1 cellular context compared by ENCODE assay signal in the genomic region with DNA sequence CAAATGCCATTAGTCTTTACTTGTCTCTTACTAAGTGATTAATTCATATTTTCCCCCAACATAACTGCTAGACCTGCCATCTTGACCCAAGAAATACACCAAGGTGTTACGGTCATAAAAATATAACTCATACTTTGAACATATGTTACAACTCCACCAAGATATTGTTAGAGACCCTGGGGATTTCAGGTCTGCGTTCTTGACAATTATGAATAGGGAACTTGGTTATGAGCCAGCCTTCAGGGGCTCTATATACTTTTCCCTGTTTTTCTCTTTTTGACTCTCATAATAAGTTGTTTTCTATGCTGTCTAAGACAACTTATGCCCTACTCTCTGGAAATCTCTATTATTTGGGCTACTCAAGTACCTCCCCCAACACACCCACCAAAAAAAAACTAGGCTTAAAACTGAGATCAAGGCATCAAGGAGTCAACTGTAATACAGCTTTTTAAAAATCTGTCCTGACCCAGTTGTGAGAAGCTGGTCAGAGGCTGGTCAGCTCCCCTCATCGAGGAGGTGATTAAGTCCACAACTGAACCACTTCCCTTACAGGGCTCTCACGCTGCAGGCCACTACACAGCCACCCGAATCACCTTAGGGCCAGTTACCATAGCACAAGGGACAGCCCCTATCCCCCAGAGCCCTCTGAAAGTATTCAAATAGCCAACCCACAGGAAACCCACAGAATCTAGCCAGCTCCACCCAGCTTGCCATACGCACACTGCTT.
TF ChIP-seq lines count a peak whose summit lies in the region.

No MANE protein-coding gene starts in this region.

TF ChIP-seq in H1, 55 proteins besides CTCF, POLR2A, EP300 and RAD21 (continued from another document):
- no peak for TF ChIP-seq RBBP5 (IDR thresholded peaks at IDR 0.05; ENCODE audit: borderline replicate concordance, low read depth, low read length)
- no peak for TF ChIP-seq SAP30 (IDR thresholded peaks at IDR 0.05; ENCODE audit: insufficient read depth, insufficient replicate concordance, low read length)
- no peak for TF ChIP-seq JUND (IDR thresholded peaks at IDR 0.05; ENCODE audit: low read length)
- no peak for TF ChIP-seq CREB1 (IDR thresholded peaks at IDR 0.05)
- TF ChIP-seq BRCA1 (IDR thresholded peaks at IDR 0.05; ENCODE audit: low read depth, low read length) = no peak
- TF ChIP-seq SP4 (IDR thresholded peaks at IDR 0.05; ENCODE audit: low read length) = no peak
- TF ChIP-seq PHF8 (conservative IDR thresholded peaks at IDR 0.05; ENCODE audit: low read depth, low read length) = no peak
TF ChIP-seq in H1: peak in this region for 0.
